In the genomic region with DNA sequence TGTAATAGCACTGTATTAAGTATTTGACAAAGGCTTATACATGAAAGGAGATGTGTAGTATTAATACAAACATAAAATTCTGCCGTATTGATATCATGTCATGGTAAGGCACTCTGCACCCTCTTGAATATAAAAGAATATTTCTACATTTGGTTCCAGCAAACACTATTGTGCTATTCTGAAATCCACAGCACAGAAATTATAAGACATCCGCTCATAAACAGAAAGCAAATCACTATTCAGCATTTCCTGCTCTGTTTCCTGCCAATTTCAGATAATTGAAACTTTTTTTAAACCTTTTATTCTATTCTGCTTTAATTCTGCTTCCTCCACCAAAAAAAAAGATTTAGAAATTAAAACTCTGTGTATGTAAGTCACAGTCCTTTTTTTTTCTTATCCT, we compare ENCODE assay signal across 17 cellular contexts. TPM values are rescaled to one million over a fixed set of nuclear protein-coding genes. Genes with fewer than 3 reads are reported as not detected.
DNase-seq lines count a peak whose midpoint lies in the region; ATAC-seq lines count a peak whose summit lies in the region.
"Had no signal": no experiment of that assay in that cellular context is flagged by ENCODE, and none has a peak within 500 bp of the region (broad histone marks: within the 10 kb centered on the region; RNA-seq: fewer than 3 reads in every experiment).

No MANE protein-coding gene starts in this region.

- H3K36me3 Mint-ChIP-seq in activated CD4-positive, alpha-beta T cell treated with anti-CD3 and anti-CD28 coated beads, Interleukin-2, amount 10 ng/mL, durations not matched to agents 24 days and 14 days (ENCODE audit: low read depth), result peaks cover 32% of the 10 kb centered on the region

- no peak for ATAC-seq in HG03097 (IDR thresholded peaks at IDR 0.05; ENCODE audit: low FRiP score, unreplicated experiment)
- ATAC-seq: body of pancreas, GM23338 had no signal

- H3K4me3 Mint-ChIP-seq in activated CD4-positive, alpha-beta T cell treated with anti-CD3 and anti-CD28 coated beads, Interleukin-2, amount 10 ng/mL, durations not matched to agents 24 days and 14 days, result peak overlapping the region; percentile 45
- H3K4me3 Mint-ChIP-seq: endodermal cell, GM23338 had no signal

- intact Hi-C loops in activated CD4-positive, alpha-beta T cell treated with anti-CD3 and anti-CD28 coated beads, Interleukin-2, amount 10 ng/mL, durations not matched to agents 24 days and 14 days (cut with micrococcal nuclease), result loop anchor here (2.0 kb wide), 1 partner anchor 39 kb away; the partner anchor contains the start of gene PLEKHO1

- peaks cover 5% of the 10 kb centered on the region for H3K9me3 Mint-ChIP-seq in activated CD4-positive, alpha-beta T cell treated with anti-CD3 and anti-CD28 coated beads, Interleukin-2, amount 10 ng/mL, durations not matched to agents 24 days and 14 days

- peak overlapping the region; percentile 42 for H3K4me3 ChIP-seq in SK-N-MC
- H3K4me3 ChIP-seq in skeletal muscle tissue (ENCODE audit: low read length in 3 of 3), result no peak overlapping the region
- H3K4me3 ChIP-seq: body of pancreas, GM23338 had no signal

- H3K4me1 Mint-ChIP-seq in activated CD4-positive, alpha-beta T cell treated with anti-CD3 and anti-CD28 coated beads, Interleukin-2, amount 10 ng/mL, durations not matched to agents 24 days and 14 days, result peaks cover 43% of the 10 kb centered on the region
- H3K4me1 Mint-ChIP-seq: endodermal cell had no signal

- no peak for DNase-seq in activated CD4-positive, alpha-beta T cell treated with anti-CD3 and anti-CD28 coated beads, Interleukin-2, amount 10 ng/mL, durations not matched to agents 24 days and 14 days
- no peak for DNase-seq in activated CD4-positive, alpha-beta T cell treated with anti-CD3 and anti-CD28 coated beads, Interleukin-2, amount 50 U/mL, for 4 hours
- DNase-seq in SK-N-MC (ENCODE audit: low read depth, low spot score) (no peak), dermis blood vessel endothelial cell (peak; percentile 57), cortex of kidney (lab: John Stamatoyannopoulos, UW) (no peak), NCI-H1694 (lab: John Stamatoyannopoulos, UW) (no peak)
- DNase-seq: 8988T, body of pancreas, endodermal cell, islet precursor cell, Karpas-422, NCI-H526 treated with DMSO at 0.1 percent for 48 hours, retina had no signal

- H3K9ac ChIP-seq in SK-N-MC (ENCODE audit: insufficient read length), result peak overlapping the region; percentile 16
- no peak overlapping the region for H3K9ac ChIP-seq in skeletal muscle tissue (ENCODE audit: low read depth in 1 of 3, low read length in 3 of 3)

- peak overlapping the region; percentile 89 for H3K27ac ChIP-seq in SK-N-MC
- H3K27ac ChIP-seq in skeletal muscle tissue (ENCODE audit: low read depth, low read length), result peak overlapping the region; percentile 23
- H3K27ac ChIP-seq: body of pancreas, RWPE1 had no signal

- H3K36me3 ChIP-seq in SK-N-MC (ENCODE audit: insufficient read depth, low read length) (peaks cover 45% of the 10 kb centered on the region), skeletal muscle tissue (ENCODE audit: control insufficient read depth in 3 of 3, insufficient read depth in 3 of 3, low read length in 3 of 3) (peaks cover 0 to 8% (median 2%) of the 10 kb centered on the region in 3 donors)

- H3K9me3 ChIP-seq in SK-N-MC (ENCODE audit: low read depth, low read length) (0 out of 2 replicates have a peak, but pooled peaks cover 5% of the 10 kb centered on the region), skeletal muscle tissue (ENCODE audit: control insufficient read depth in 3 of 3, low read length in 3 of 3) (peaks cover 0 to 3% (median 0%) of the 10 kb centered on the region in 3 donors)
- H3K9me3 ChIP-seq: body of pancreas had no signal

- no peaks in the 10 kb centered on the region for H3K27me3 ChIP-seq in skeletal muscle tissue (ENCODE audit: control insufficient read depth in 3 of 3, insufficient read depth in 3 of 3, low read length in 3 of 3)
- H3K27me3 ChIP-seq: body of pancreas had no signal

- no peaks in the 10 kb centered on the region for H3K27me3 Mint-ChIP-seq in activated CD4-positive, alpha-beta T cell treated with anti-CD3 and anti-CD28 coated beads, Interleukin-2, amount 10 ng/mL, durations not matched to agents 24 days and 14 days

- H3K4me1 ChIP-seq in skeletal muscle tissue (ENCODE audit: control insufficient read depth in 3 of 3, insufficient read depth in 3 of 3, low read length in 3 of 3), result no peaks in the 10 kb centered on the region
- H3K4me1 ChIP-seq: body of pancreas had no signal

- H3K27ac Mint-ChIP-seq in activated CD4-positive, alpha-beta T cell treated with anti-CD3 and anti-CD28 coated beads, Interleukin-2, amount 10 ng/mL, durations not matched to agents 24 days and 14 days, result peak overlapping the region; percentile 79
- H3K27ac Mint-ChIP-seq: endodermal cell, GM23338 had no signal

RNA-seq across cellular contexts. Expression of gene PLEKHO1, which starts 39.6 kb away (rescaled TPM):
- 25.2 and 26.4 TPM in 2 replicates for total RNA-seq in activated CD4-positive, alpha-beta T cell treated with anti-CD3 and anti-CD28 coated beads, Interleukin-2, amount 10 ng/mL, durations not matched to agents 24 days and 14 days
- total RNA-seq in dermis blood vessel endothelial cell, result 31.0 and 65.9 TPM in 2 replicates
- total RNA-seq in skeletal muscle tissue, result 70.5 TPM

RNA-seq across cellular contexts. Expression of gene VPS45, which starts 42.5 kb away (rescaled TPM):
- total RNA-seq in activated CD4-positive, alpha-beta T cell treated with anti-CD3 and anti-CD28 coated beads, Interleukin-2, amount 10 ng/mL, durations not matched to agents 24 days and 14 days, result 20.8 and 21.0 TPM in 2 replicates
- total RNA-seq in dermis blood vessel endothelial cell (25.4 and 31.9 TPM in 2 replicates), skeletal muscle tissue (41.2 TPM)
